Comparison of ENCODE assay signal across 1 cellular context in the genomic region with DNA sequence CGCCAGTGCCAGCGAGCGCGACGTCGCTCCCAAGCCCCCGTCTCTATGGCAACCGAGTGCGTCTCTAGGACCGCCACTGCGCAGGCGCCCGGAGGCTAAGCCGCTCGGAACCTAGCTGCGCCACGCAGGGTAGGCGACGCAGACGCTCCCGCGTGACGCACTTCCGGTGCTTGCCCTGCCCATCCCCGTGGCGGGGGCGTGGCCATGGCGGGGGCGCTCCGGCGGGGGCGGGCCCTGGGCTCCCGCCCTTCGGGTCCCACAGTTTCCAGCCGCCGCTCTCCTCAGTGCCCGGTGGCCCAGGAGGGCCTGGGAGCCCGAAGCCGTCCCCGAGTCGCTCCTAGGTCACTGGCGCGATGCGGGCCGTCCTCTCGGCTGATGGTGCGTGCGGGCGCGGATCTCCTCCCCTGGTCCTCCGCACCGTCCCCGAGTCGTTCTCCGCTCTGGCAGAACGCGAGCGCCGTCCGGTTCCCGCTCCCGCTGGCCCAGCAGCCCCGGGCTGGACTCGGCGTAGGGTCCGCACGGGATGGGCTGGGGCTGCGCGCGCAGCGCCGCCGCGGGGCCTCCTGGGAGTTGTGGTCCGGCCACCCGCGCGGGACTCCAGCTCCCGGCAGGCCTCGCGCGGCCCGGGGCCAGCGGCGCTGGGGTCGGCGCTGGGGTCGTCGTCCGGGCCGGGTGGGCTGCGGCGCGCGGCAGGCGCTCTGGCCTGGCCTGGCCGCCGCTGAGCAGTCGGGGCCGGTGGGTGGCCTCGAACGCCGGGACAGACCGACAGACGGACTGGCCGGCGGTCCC.
TF ChIP-seq lines count a peak whose summit lies in the region.

A gene (plus strand): TSS at position 245 of the 789 bp plus-strand sequence. CDS start 7,953 bp downstream, outside the sequence.

TF ChIP-seq in HEK293, 187 proteins besides CTCF, POLR2A, EP300 and RAD21 (continued from another document):
- TF ChIP-seq, protein P1, sequence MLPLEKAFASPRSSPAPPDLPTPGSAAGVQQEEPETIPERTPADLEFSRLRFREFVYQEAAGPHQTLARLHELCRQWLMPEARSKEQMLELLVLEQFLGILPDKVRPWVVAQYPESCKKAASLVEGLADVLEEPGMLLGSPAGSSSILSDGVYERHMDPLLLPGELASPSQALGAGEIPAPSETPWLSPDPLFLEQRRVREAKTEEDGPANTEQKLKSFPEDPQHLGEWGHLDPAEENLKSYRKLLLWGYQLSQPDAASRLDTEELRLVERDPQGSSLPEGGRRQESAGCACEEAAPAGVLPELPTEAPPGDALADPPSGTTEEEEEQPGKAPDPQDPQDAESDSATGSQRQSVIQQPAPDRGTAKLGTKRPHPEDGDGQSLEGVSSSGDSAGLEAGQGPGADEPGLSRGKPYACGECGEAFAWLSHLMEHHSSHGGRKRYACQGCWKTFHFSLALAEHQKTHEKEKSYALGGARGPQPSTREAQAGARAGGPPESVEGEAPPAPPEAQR (tag by site-specific recombination; IDR thresholded peaks at IDR 0.05), result no peak
